19 cellular contexts compared by ENCODE assay signal in the genomic region with DNA sequence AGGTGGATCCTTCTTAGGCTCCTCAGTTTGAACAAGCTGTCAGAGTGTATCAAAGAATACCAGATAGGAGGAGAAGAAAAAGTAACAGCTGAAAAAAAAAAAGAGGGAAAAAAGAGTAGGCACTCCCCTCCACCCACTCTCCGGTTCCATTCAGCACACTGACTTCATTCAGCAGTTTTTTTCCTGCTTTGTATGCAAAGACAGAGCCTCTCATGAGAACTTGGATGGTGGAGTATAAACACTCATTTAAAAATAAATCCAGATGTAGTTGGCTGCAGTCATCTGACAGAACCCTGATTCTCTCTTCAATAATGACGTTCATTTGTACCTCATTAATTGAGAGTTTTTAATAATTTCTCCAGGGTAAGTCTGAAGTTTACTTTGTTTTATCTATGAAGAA.
"Had no signal": no experiment of that assay in that cellular context is flagged by ENCODE, and none has a peak within 500 bp of the region (broad histone marks: within the 10 kb centered on the region; RNA-seq: fewer than 3 reads in every experiment).

No MANE protein-coding gene starts in this region.

- H3K4me1 ChIP-seq: pancreas, sigmoid colon, upper lobe of right lung had no signal

- H3K27me3 ChIP-seq: pancreas, sigmoid colon, upper lobe of right lung had no signal

- H3K4me3 ChIP-seq: pancreas, sigmoid colon, thoracic aorta, upper lobe of right lung had no signal

- ATAC-seq: activated CD8-positive, alpha-beta memory T cell treated with anti-CD3 and anti-CD28 coated beads, Interleukin-2, amount 10 ng/mL, durations not matched to agents 7 days and 5 days; activated T-helper 17 cell treated with anti-CD3 and anti-CD28 coated beads, Interleukin-2, amount 50 U/mL, for 72 hours; left ventricle myocardium superior; naive thymus-derived CD8-positive, alpha-beta T cell; stimulated activated effector memory CD8-positive, alpha-beta T cell treated with anti-CD3 and anti-CD28 coated beads, Interleukin-12 subunit alpha, Interleukin-12 subunit beta, amount 100 ng/mL, for 72 hours; T-cell; upper lobe of right lung had no signal

- H3K27ac ChIP-seq: pancreas, sigmoid colon, thoracic aorta, upper lobe of right lung had no signal

- DNase-seq: activated B cell treated with CpG ODN at 0.5 μM for 24 hours; activated CD4-positive, alpha-beta memory T cell treated with anti-CD3 and anti-CD28 coated beads, Interleukin-2, amount 10 ng/mL, durations not matched to agents 7 days and 5 days; activated CD4-positive, alpha-beta T cell treated with anti-CD3 and anti-CD28 coated beads for 4 hours; activated CD8-positive, alpha-beta memory T cell treated with anti-CD3 and anti-CD28 coated beads, Interleukin-2, amount 10 ng/mL, durations not matched to agents 7 days and 5 days; activated naive CD4-positive, alpha-beta T cell; activated naive CD8-positive, alpha-beta T cell treated with anti-CD3 and anti-CD28 coated beads for 36 hours; amniotic stem cell; endodermal cell; kidney glomerular epithelial cell; left ventricle myocardium superior; naive thymus-derived CD8-positive, alpha-beta T cell; pancreas; sigmoid colon; stimulated activated CD4-positive, alpha-beta T cell treated with anti-CD3 and anti-CD28 coated beads, Interleukin-4, amount 100 ng/mL, for 24 hours; T-cell; upper lobe of right lung had no signal

- H3K9me3 ChIP-seq: pancreas, sigmoid colon, thoracic aorta, upper lobe of right lung had no signal

- H3K36me3 ChIP-seq: pancreas, sigmoid colon, thoracic aorta, upper lobe of right lung had no signal
